Comparison of ENCODE assay signal across 1 cellular context in genomic region chr6:30327232-30327746, GRCh38.
A peak's percentile ranks its signal among the peaks of the same experiment; 100 is the strongest.
TF ChIP-seq lines count a peak whose summit lies in the region.

No MANE protein-coding gene starts in this region.

TF ChIP-seq in K562, 482 proteins besides CTCF, POLR2A, EP300 and RAD21 (continued from another document and continues in another):
- TF ChIP-seq SIN3A (IDR thresholded peaks at IDR 0.05; ENCODE audit: borderline replicate concordance in 2 of 2, control insufficient read depth in 1 of 2, low read depth in 2 of 2, low read length in 2 of 2) (no peak), JUN (IDR thresholded peaks at IDR 0.05; ENCODE audit: borderline replicate concordance, low read depth, low read length) (0 out of 2 replicates have a peak, but pooled peaks have one; percentile 1), JUN (CRISPR knock-in tag; IDR thresholded peaks at IDR 0.05; ENCODE audit: borderline replicate concordance) (no peak), NUFIP1 (IDR thresholded peaks at IDR 0.05; ENCODE audit: partially characterized antibody) (no peak), TAF9B (IDR thresholded peaks at IDR 0.05; ENCODE audit: partially characterized antibody) (no peak), ZNF3 (CRISPR knock-in tag; IDR thresholded peaks at IDR 0.05) (no peak), MTA2 (IDR thresholded peaks at IDR 0.05; ENCODE audit: low read depth) (no peak), ZNF165 (CRISPR knock-in tag; IDR thresholded peaks at IDR 0.05; ENCODE audit: borderline replicate concordance) (peak; percentile 32; the same call in 1 of the 2 replicates), ATF1 (CRISPR knock-in tag; IDR thresholded peaks at IDR 0.05) (no peak; the same call in 1 of the 2 replicates), ATF1 (tag; IDR thresholded peaks at IDR 0.05) (peak; percentile 95), ZNF318 (IDR thresholded peaks at IDR 0.05; ENCODE audit: borderline replicate concordance in 1 of 2, low read depth in 1 of 2) (no peak), ZNF592 (IDR thresholded peaks at IDR 0.05) (0 out of 2 replicates have a peak, but pooled peaks have one; percentile 4), ZC3H4 (CRISPR knock-in tag; IDR thresholded peaks at IDR 0.05; ENCODE audit: borderline replicate concordance) (peak; percentile 69; the same call in 1 of the 2 replicates), MTA3 (IDR thresholded peaks at IDR 0.05; ENCODE audit: borderline replicate concordance) (peak; percentile 9; the same call in 1 of the 2 replicates), TBP (optimal IDR thresholded peaks at IDR 0.05; ENCODE audit: low read depth, low read length) (no peak), NBN (IDR thresholded peaks at IDR 0.05; ENCODE audit: low read depth) (0 out of 2 replicates have a peak, but pooled peaks have one; percentile 31), FOXJ2 (tag; IDR thresholded peaks at IDR 0.05) (0 out of 2 replicates have a peak, but pooled peaks have one; percentile 8), HDGF (IDR thresholded peaks at IDR 0.05) (peak; percentile 68; the same call in 1 of the 2 replicates), CBFB (CRISPR knock-in tag; IDR thresholded peaks at IDR 0.05) (0 out of 2 replicates have a peak, but pooled peaks have one; percentile 15), RBM34 (IDR thresholded peaks at IDR 0.05; ENCODE audit: borderline replicate concordance, insufficient read depth, low read length) (no peak), JUND (IDR thresholded peaks at IDR 0.05; ENCODE audit: borderline replicate concordance, low read depth, low read length) (0 out of 2 replicates have a peak, but pooled peaks have one; percentile 0), JUND (tag; IDR thresholded peaks at IDR 0.05; ENCODE audit: borderline replicate concordance, low read depth, low read length) (no peak), ZNF121 (CRISPR knock-in tag; conservative IDR thresholded peaks at IDR 0.05) (no peak), HDAC1 (IDR thresholded peaks at IDR 0.05) (peak in 1 of 2 experiments; percentile 55; a peak in 2 of 4 replicates), POLR2AphosphoS2 (IDR thresholded peaks at IDR 0.05; ENCODE audit: low read length) (0 out of 2 replicates have a peak, but pooled peaks have one; percentile 4), ATF3 (IDR thresholded peaks at IDR 0.05) (0 out of 2 replicates have a peak, but pooled peaks have one; percentile 37), ATF3 (CRISPR knock-in tag; conservative IDR thresholded peaks at IDR 0.05) (no peak), ZNF395 (CRISPR knock-in tag; IDR thresholded peaks at IDR 0.05) (peak; percentile 56; the same call in 1 of the 2 replicates), NCOA1 (IDR thresholded peaks at IDR 0.05; ENCODE audit: low read depth) (peak; percentile 74; the same call in 1 of the 2 replicates), ARID4B (CRISPR knock-in tag; IDR thresholded peaks at IDR 0.05) (no peak), HMBOX1 (IDR thresholded peaks at IDR 0.05) (peak; percentile 41; the same call in 1 of the 2 replicates), CTBP1 (IDR thresholded peaks at IDR 0.05; ENCODE audit: borderline replicate concordance) (peak; percentile 40; the same call in 1 of the 2 replicates), ZBTB7A (IDR thresholded peaks at IDR 0.05; ENCODE audit: borderline replicate concordance, control insufficient read depth, low read depth, low read length) (peak; percentile 26; the same call in 1 of the 2 replicates), THAP7 (CRISPR knock-in tag; IDR thresholded peaks at IDR 0.05) (0 out of 2 replicates have a peak, but pooled peaks have one; percentile 38), ZEB2 (IDR thresholded peaks at IDR 0.05) (0 out of 2 replicates have a peak, but pooled peaks have one; percentile 30), MYNN (IDR thresholded peaks at IDR 0.05) (peak; percentile 26; the same call in 1 of the 2 replicates), MYNN (CRISPR knock-in tag; IDR thresholded peaks at IDR 0.05) (no peak), PHB2 (IDR thresholded peaks at IDR 0.05; ENCODE audit: low read depth) (0 out of 2 replicates have a peak, but pooled peaks have one; percentile 17), FOXK2 (conservative IDR thresholded peaks at IDR 0.05 in 1 of 2, IDR thresholded peaks at IDR 0.05 in 1 of 2; ENCODE audit: low read depth in 2 of 2) (0 out of 4 replicates have a peak, but pooled peaks of 1 of the 2 experiments have one; percentile 18)
